Comparison of ENCODE assay signal across 37 cellular contexts in genomic region chr19:28406966-28407365, GRCh38.
"Had no signal": no experiment of that assay in that cellular context is flagged by ENCODE, and none has a peak within 500 bp of the region (broad histone marks: within the 10 kb centered on the region; RNA-seq: fewer than 3 reads in every experiment).

No MANE protein-coding gene starts in this region.

- H3K4me3 ChIP-seq: adrenal gland, body of pancreas, breast epithelium, cardiac muscle cell, colonic mucosa, esophagus squamous epithelium, gastroesophageal sphincter had no signal

- H3K27ac ChIP-seq: adrenal gland, body of pancreas, breast epithelium, cardiac muscle cell, colonic mucosa, epithelial cell of prostate, esophagus squamous epithelium, gastroesophageal sphincter, WERI-Rb-1 had no signal

- H3K4me3 Mint-ChIP-seq: activated B cell treated with CpG ODN at 0.5 μM for 24 hours; activated CD8-positive, alpha-beta memory T cell treated with anti-CD3 and anti-CD28 coated beads, Interleukin-2, amount 10 ng/mL, durations not matched to agents 7 days and 5 days; activated CD8-positive, alpha-beta T cell treated with anti-CD3 and anti-CD28 coated beads for 36 hours; activated naive CD4-positive, alpha-beta T cell treated with anti-CD3 and anti-CD28 coated beads for 36 hours; activated naive CD4-positive, alpha-beta T cell treated with anti-CD3 and anti-CD28 coated beads, Interleukin-2, amount 50 U/mL, for 24 hours; activated naive CD8-positive, alpha-beta T cell treated with anti-CD3 and anti-CD28 coated beads for 36 hours; activated naive CD8-positive, alpha-beta T cell treated with anti-CD3 and anti-CD28 coated beads, Interleukin-2, amount 50 U/mL, for 24 hours; activated T-helper 1 cell treated with anti-CD3 and anti-CD28 coated beads, Interleukin-12 subunit alpha, Interleukin-12 subunit beta, Interleukin-2, Interleukin-4 antibody, amounts not matched to agents 30 ng/mL and 10 ng/mL and 1 ng/mL, durations not matched to agents 14 hours and 24 hours and 36 hours; T-helper 17 cell; T-helper 2 cell treated with Interferon-gamma antibody and Interleukin-4, amounts not matched to agents 5 μg/mL and 100 μg/mL, for 36 hours had no signal

- H3K36me3 ChIP-seq: adrenal gland, breast epithelium, cardiac muscle cell, colonic mucosa, esophagus squamous epithelium, gastroesophageal sphincter, WERI-Rb-1 had no signal

- H3K4me1 ChIP-seq: adrenal gland, body of pancreas, breast epithelium, esophagus squamous epithelium, gastroesophageal sphincter had no signal

- ATAC-seq: activated CD4-positive, CD25-positive, alpha-beta regulatory T cell treated with anti-CD3 and anti-CD28 coated beads, Interleukin-2, amount 50 U/mL, for 24 hours; activated CD8-positive, alpha-beta memory T cell treated with anti-CD3 and anti-CD28 coated beads, Interleukin-2, amount 10 ng/mL, durations not matched to agents 7 days and 5 days; activated CD8-positive, alpha-beta T cell treated with anti-CD3 and anti-CD28 coated beads for 36 hours; activated naive CD8-positive, alpha-beta T cell treated with anti-CD3 and anti-CD28 coated beads, Interleukin-2, amount 50 U/mL, for 24 hours; body of pancreas; gastroesophageal sphincter; T-helper 17 cell had no signal

- H3K36me3 Mint-ChIP-seq: activated CD8-positive, alpha-beta memory T cell treated with anti-CD3 and anti-CD28 coated beads, Interleukin-2, amount 10 ng/mL, durations not matched to agents 7 days and 5 days; activated naive CD4-positive, alpha-beta T cell treated with anti-CD3 and anti-CD28 coated beads, Interleukin-2, amount 50 U/mL, for 24 hours; activated naive CD8-positive, alpha-beta T cell treated with anti-CD3 and anti-CD28 coated beads for 36 hours had no signal

- FAIRE-seq: endometrium, endothelial cell of umbilical vein had no signal

- H3K27me3 Mint-ChIP-seq: activated B cell treated with CpG ODN at 0.5 μM for 24 hours; activated CD8-positive, alpha-beta memory T cell treated with anti-CD3 and anti-CD28 coated beads, Interleukin-2, amount 10 ng/mL, durations not matched to agents 7 days and 5 days; activated naive CD4-positive, alpha-beta T cell treated with anti-CD3 and anti-CD28 coated beads, Interleukin-2, amount 50 U/mL, for 24 hours; activated naive CD8-positive, alpha-beta T cell treated with anti-CD3 and anti-CD28 coated beads, Interleukin-2, amount 50 U/mL, for 24 hours; T-helper 17 cell had no signal

- H3K27me3 ChIP-seq: body of pancreas, colonic mucosa had no signal

- H3K4me1 Mint-ChIP-seq: activated B cell treated with CpG ODN at 0.5 μM for 24 hours; activated CD8-positive, alpha-beta memory T cell treated with anti-CD3 and anti-CD28 coated beads, Interleukin-2, amount 10 ng/mL, durations not matched to agents 7 days and 5 days; activated naive CD8-positive, alpha-beta T cell treated with anti-CD3 and anti-CD28 coated beads for 36 hours; T-helper 17 cell had no signal

- H3K9me3 Mint-ChIP-seq: activated B cell treated with CpG ODN at 0.5 μM for 24 hours; activated CD8-positive, alpha-beta T cell treated with anti-CD3 and anti-CD28 coated beads for 36 hours; activated naive CD4-positive, alpha-beta T cell treated with anti-CD3 and anti-CD28 coated beads for 36 hours; activated naive CD8-positive, alpha-beta T cell treated with anti-CD3 and anti-CD28 coated beads for 36 hours; activated naive CD8-positive, alpha-beta T cell treated with anti-CD3 and anti-CD28 coated beads, Interleukin-2, amount 50 U/mL, for 24 hours; activated T-helper 1 cell treated with anti-CD3 and anti-CD28 coated beads, Interleukin-12 subunit alpha, Interleukin-12 subunit beta, Interleukin-2, Interleukin-4 antibody, amounts not matched to agents 30 ng/mL and 10 ng/mL and 1 ng/mL, durations not matched to agents 14 hours and 24 hours and 36 hours; activated T-helper 2 cell treated with anti-CD3 and anti-CD28 coated beads, Interferon-gamma antibody, Interleukin-2, Interleukin-4, amounts not matched to agents 10 μg/mL and 5 μg/mL and 100 μg/mL, durations not matched to agents 14 hours and 24 hours and 36 hours; T-helper 2 cell treated with Interferon-gamma antibody and Interleukin-4, amounts not matched to agents 5 μg/mL and 100 μg/mL, for 36 hours had no signal

- H3K9me3 ChIP-seq: adrenal gland, body of pancreas, breast epithelium, colonic mucosa, gastroesophageal sphincter had no signal

- H3K27ac Mint-ChIP-seq: activated B cell treated with CpG ODN at 0.5 μM for 24 hours; activated CD8-positive, alpha-beta memory T cell treated with anti-CD3 and anti-CD28 coated beads, Interleukin-2, amount 10 ng/mL, durations not matched to agents 7 days and 5 days; activated CD8-positive, alpha-beta T cell treated with anti-CD3 and anti-CD28 coated beads for 36 hours; activated naive CD4-positive, alpha-beta T cell treated with anti-CD3 and anti-CD28 coated beads for 36 hours; activated naive CD4-positive, alpha-beta T cell treated with anti-CD3 and anti-CD28 coated beads, Interleukin-2, amount 50 U/mL, for 24 hours; activated naive CD8-positive, alpha-beta T cell treated with anti-CD3 and anti-CD28 coated beads for 36 hours; activated naive CD8-positive, alpha-beta T cell treated with anti-CD3 and anti-CD28 coated beads, Interleukin-2, amount 50 U/mL, for 24 hours; activated T-helper 1 cell treated with anti-CD3 and anti-CD28 coated beads, Interleukin-12 subunit alpha, Interleukin-12 subunit beta, Interleukin-2, Interleukin-4 antibody, amounts not matched to agents 30 ng/mL and 10 ng/mL and 1 ng/mL, durations not matched to agents 14 hours and 24 hours and 36 hours; activated T-helper 2 cell treated with anti-CD3 and anti-CD28 coated beads, Interferon-gamma antibody, Interleukin-2, Interleukin-4, amounts not matched to agents 10 μg/mL and 5 μg/mL and 100 μg/mL, durations not matched to agents 14 hours and 24 hours and 36 hours; T-helper 17 cell; T-helper 2 cell treated with Interferon-gamma antibody and Interleukin-4, amounts not matched to agents 5 μg/mL and 100 μg/mL, for 36 hours had no signal

- DNase-seq: activated B cell treated with CpG ODN at 0.5 μM for 24 hours; activated CD4-positive, alpha-beta T cell treated with anti-CD3 and anti-CD28 coated beads for 48 hours; activated CD4-positive, alpha-beta T cell treated with anti-CD3 and anti-CD28 coated beads, Interleukin-2, amount 50 U/mL, for 1 hour; activated CD4-positive, alpha-beta T cell treated with anti-CD3 and anti-CD28 coated beads, Interleukin-2, amount 50 U/mL, for 48 hours; activated CD8-positive, alpha-beta memory T cell treated with anti-CD3 and anti-CD28 coated beads, Interleukin-2, amount 10 ng/mL, durations not matched to agents 7 days and 5 days; activated CD8-positive, alpha-beta memory T cell treated with anti-CD3 and anti-CD28 coated beads, Interleukin-2, amount 50 U/mL, for 4 hours; activated CD8-positive, alpha-beta T cell treated with anti-CD3 and anti-CD28 coated beads for 36 hours; activated effector memory CD4-positive, alpha-beta T cell treated with anti-CD3 and anti-CD28 coated beads, Interleukin-2, amount 50 U/mL, for 16 hours; activated naive CD4-positive, alpha-beta T cell treated with anti-CD3 and anti-CD28 coated beads for 36 hours; activated naive CD8-positive, alpha-beta T cell treated with anti-CD3 and anti-CD28 coated beads for 36 hours; activated naive CD8-positive, alpha-beta T cell treated with anti-CD3 and anti-CD28 coated beads, Interleukin-2, amount 50 U/mL, for 24 hours; activated T-cell treated with anti-CD3 and anti-CD28 coated beads, Interleukin-2, amount 50 U/mL, for 1 hour; activated T-cell treated with anti-CD3 and anti-CD28 coated beads, Interleukin-2, amount 50 U/mL, for 48 hours; adrenal gland; amygdala; aorta; body of pancreas; central memory CD4-positive, alpha-beta T cell; cerebellar nuclear complex; colonic mucosa; effector CD8-positive, alpha-beta T cell; esophagus squamous epithelium; T-helper 1 cell; T-helper 17 cell; T1000; WERI-Rb-1 had no signal
